In the genomic region with DNA sequence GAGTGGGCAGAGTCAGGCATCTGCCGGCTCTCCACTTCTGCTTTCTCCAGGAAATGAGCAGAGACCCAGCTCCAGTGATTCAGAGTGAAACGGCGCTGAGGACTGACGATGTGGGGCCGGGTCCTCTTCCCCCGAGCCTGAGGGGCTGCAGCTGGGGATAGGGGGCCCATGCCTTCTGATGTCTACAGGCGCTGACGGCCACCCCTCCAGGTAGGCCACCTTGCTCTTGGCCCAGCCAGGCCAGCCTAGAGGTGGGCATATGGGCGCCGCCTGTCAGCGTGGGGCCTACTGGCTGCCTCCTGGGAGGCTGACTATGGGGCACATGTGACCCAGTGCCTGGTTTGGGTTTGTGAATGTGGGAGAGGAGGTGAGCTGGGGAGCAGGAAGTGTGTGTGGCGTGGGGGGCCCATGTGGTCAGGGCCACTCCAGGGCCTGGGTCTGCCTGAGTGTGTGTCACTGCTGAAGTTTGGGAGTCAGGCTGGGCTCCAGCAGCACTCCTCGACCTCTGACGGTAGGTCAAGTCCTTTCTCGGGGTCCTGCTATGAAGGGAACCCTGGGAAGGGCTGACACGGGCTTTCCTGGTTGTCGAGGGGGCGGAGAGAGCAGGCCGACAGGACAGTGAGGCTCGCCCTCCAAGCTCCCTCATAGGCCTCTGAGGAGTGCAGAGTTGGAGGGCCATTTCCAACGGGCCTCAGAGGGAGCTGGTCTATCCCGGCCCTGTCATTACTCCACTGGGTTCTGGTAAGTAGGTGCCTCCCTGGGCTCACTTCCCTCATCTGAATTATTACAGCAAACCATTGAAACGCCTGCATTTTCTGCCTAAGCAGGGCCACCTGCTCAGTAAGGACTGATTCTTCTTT, we compare ENCODE assay signal across 8 cellular contexts. TPM values are rescaled to one million over a fixed set of nuclear protein-coding genes. Genes with fewer than 3 reads are reported as not detected.
DNase-seq lines count a peak whose midpoint lies in the region; ATAC-seq and TF ChIP-seq lines count a peak whose summit lies in the region.

A gene with protein sequence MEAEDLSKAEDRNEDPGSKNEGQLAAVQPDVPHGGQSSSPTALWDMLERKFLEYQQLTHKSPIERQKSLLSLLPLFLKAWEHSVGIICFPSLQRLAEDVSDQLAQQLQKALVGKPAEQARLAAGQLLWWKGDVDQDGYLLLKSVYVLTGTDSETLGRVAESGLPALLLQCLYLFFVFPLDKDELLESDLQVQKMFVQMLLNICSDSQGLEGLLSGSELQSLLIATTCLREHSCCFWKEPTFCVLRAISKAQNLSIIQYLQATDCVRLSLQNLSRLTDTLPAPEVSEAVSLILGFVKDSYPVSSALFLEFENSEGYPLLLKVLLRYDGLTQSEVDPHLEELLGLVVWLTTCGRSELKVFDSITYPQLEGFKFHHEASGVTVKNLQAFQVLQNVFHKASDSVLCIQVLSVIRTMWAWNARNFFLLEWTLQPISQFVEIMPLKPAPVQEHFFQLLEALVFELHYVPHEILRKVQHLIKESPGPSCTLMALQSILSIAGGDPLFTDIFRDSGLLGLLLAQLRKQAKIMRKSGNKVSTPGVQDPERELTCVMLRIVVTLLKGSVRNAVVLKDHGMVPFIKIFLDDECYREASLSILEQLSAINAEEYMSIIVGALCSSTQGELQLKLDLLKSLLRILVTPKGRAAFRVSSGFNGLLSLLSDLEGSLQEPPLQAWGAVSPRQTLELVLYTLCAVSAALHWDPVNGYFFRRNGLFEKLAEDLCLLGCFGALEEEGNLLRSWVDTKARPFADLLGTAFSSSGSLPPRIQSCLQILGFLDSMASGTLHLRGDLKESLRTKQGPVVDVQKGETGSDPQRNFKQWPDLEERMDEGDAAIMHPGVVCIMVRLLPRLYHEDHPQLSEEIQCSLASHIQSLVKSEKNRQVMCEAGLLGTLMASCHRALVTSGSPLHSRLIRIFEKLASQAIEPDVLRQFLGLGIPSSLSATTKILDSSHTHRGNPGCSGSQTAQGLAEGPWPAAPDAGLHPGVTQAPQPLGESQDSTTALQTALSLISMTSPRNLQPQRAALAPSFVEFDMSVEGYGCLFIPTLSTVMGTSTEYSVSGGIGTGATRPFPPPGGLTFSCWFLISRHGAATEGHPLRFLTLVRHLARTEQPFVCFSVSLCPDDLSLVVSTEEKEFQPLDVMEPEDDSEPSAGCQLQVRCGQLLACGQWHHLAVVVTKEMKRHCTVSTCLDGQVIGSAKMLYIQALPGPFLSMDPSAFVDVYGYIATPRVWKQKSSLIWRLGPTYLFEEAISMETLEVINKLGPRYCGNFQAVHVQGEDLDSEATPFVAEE (N-terminal part only) (plus strand): TSS at position 82 of the 860 bp plus-strand sequence. CDS start 24,860 bp downstream, outside the sequence.

- no peaks in the 10 kb centered on the region for H3K36me3 ChIP-seq in thoracic aorta

- H3K27ac ChIP-seq in thoracic aorta = peak within 1 kb of the TSS in 1 of 2 donors; percentile 41

- peaks cover 5 to 7% of the 10 kb centered on the region in 2 donors for H3K4me1 ChIP-seq in thoracic aorta (ENCODE audit: control insufficient read depth in 1 of 2, low read depth in 2 of 2)

- peak; percentile 91 for DNase-seq in CD1c-positive myeloid dendritic cell (ENCODE audit: extremely low spot score)
- DNase-seq in thoracic aorta (ENCODE audit: low spot score) = no peak
- no peak for DNase-seq in T-helper 1 cell
- DNase-seq in T-helper 2 cell = no peak
- no peak for DNase-seq in NCI-H2171 (lab: John Stamatoyannopoulos, UW)

- H3K27me3 ChIP-seq in thoracic aorta (replicated peaks; ENCODE audit: insufficient read depth) = no peaks in the 10 kb centered on the region

- peak within 1 kb of the TSS; percentile 55 for H3K4me3 ChIP-seq in thoracic aorta

- ATAC-seq in GM19455 (IDR thresholded peaks at IDR 0.05; ENCODE audit: unreplicated experiment) (peak; percentile 70), HG03460 (IDR thresholded peaks at IDR 0.05; ENCODE audit: unreplicated experiment) (peak; percentile 60), esophagus mucosa (peak; percentile 58), thoracic aorta (ENCODE audit: insufficient number of reproducible peaks, low FRiP score, low read depth) (no peak)

- no peaks in the 10 kb centered on the region for H3K9me3 ChIP-seq in thoracic aorta

- TF ChIP-seq CTCF in thoracic aorta (IDR thresholded peaks at IDR 0.05) = no peak

RNA-seq across cellular contexts. Expression of the gene that starts here (rescaled TPM):
- 1.6 TPM for total RNA-seq in esophagus mucosa
- total RNA-seq in thoracic aorta = 10 to 100 TPM; 10.0 to 14.9 TPM
